ENCODE assay signal across 1 cellular context in the genomic region with DNA sequence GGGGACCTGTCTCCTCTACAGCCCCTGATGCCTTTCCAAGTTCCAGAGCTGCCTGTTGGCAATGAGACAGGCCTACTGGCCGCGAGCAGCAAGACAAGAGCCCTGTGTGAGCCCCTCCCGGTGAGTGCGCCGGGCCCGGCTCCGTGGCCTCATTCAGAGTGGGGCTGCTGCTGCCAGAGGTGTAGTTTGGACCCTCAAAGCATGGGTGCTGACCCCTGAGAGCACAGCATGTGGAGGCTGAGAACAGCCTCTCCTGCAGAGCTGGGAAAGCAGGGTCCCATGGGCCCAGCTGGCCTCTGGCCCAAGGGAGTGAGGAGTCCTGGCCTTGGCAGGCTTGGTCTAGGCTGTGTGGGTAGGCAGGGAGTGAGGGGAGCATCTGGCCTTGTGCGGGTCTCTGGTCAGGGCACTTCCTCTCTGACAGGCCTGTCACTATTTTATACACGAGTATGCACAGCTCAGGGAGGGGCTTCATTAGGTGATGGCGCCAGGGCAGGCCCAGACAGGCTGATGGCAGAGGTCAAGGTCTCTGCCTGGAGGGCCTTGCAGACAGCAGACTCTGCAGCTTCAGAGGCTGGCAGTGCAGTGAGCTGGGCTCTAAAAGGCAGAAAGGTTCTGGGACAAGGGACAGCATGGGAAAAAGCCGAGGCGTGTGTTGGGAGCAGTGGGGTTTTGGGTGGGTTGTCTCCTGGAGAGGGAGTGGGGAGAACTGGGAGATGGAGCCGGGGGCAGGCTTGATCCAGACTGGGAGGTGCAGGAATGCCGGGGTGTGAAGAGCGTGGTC.
A peak's percentile ranks its signal among the peaks of the same experiment; 100 is the strongest.
TF ChIP-seq lines count a peak whose summit lies in the region.

No MANE protein-coding gene starts in this region.

TF ChIP-seq in K562, 482 proteins besides CTCF, POLR2A, EP300 and RAD21:
- no peak for TF ChIP-seq RBM34 (IDR thresholded peaks at IDR 0.05; ENCODE audit: borderline replicate concordance, insufficient read depth, low read length)
- peak; percentile 55 for TF ChIP-seq POLR2G (IDR thresholded peaks at IDR 0.05; ENCODE audit: low read depth, low read length)
- no peak for TF ChIP-seq SRSF7 (optimal IDR thresholded peaks at IDR 0.05; ENCODE audit: low read depth, low read length)
TF ChIP-seq in K562: peak in this region for 1.
